In the genomic region with DNA sequence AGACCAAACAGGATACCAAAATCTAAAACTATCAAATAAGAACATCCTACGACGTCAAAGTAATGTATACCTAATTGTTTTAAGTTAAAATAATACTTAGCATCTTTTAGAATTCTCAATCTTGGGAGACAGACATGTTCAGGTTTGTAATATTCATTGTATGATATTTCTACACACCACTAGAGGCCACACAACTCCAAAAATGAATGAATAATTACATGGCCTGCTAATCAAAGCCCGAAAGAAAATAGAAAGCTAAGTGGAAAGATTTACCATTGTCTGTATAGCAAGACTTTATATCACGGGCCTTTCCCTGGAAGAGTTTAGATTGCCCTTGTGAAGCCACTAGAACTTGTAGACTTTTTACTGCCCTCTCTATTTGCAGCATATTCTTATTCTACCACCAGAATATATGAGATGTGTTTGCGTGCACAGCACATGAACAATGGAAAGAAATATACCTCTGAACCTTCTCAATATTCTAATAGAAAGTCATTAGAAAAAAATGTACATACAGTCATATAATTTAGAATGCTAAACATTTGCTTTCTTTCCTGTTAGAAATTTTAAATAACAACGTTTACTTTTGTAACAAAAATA, we compare ENCODE assay signal across 17 cellular contexts.
DNase-seq lines count a peak whose midpoint lies in the region; ATAC-seq, FAIRE-seq and TF ChIP-seq lines count a peak whose summit lies in the region.
"Had no signal": no experiment of that assay in that cellular context is flagged by ENCODE, and none has a peak within 500 bp of the region (broad histone marks: within the 10 kb centered on the region; RNA-seq: fewer than 3 reads in every experiment).

No MANE protein-coding gene starts in this region.

- BruUV-seq in HepG2 (replicated peaks; lab: Mats Ljungman, UMichigan) = no TSS peak

- H3K36me3 ChIP-seq in HepG2 (replicated peaks in 1 of 2; ENCODE audit: control insufficient read depth in 1 of 2, insufficient read depth in 2 of 2, low read length in 2 of 2) (no peaks in the 10 kb centered on the region), right lobe of liver (no peaks in the 10 kb centered on the region)
- no peaks in the 10 kb centered on the region for H3K36me3 ChIP-seq in CD8-positive, alpha-beta T cell (ENCODE audit: insufficient read depth, low read length)
- H3K36me3 ChIP-seq: heart left ventricle, upper lobe of left lung had no signal

- no peaks in the 10 kb centered on the region for H4K20me1 ChIP-seq in HepG2 (ENCODE audit: insufficient read depth, low read length)

- H3K4me3 ChIP-seq in HepG2 (replicated peaks in 1 of 3; ENCODE audit: insufficient read depth in 1 of 3, low read depth in 2 of 3, low read length in 3 of 3) (no peak overlapping the region), right lobe of liver (no peak overlapping the region), fibroblast of pulmonary artery (replicated peaks; ENCODE audit: low read depth, low read length) (no peak overlapping the region)
- no peak overlapping the region for H3K4me3 ChIP-seq in CD8-positive, alpha-beta T cell (ENCODE audit: low read depth, low read length)
- H3K4me3 ChIP-seq: heart left ventricle, upper lobe of left lung had no signal

- no peaks in the 10 kb centered on the region for H3K9me3 ChIP-seq in HepG2 (ENCODE audit: low read length)
- H3K9me3 ChIP-seq in right lobe of liver = no peaks in the 10 kb centered on the region
- no peaks in the 10 kb centered on the region for H3K9me3 ChIP-seq in CD8-positive, alpha-beta T cell (ENCODE audit: low read length)
- H3K9me3 ChIP-seq: heart left ventricle, upper lobe of left lung had no signal

- CTCF ChIA-PET in HepG2 (lab: Yijun Ruan, JAX; ENCODE audit: low intra/inter-chr PET ratio, low total read pairs) = no interaction called here
- CTCF ChIA-PET in CD8-positive, alpha-beta T cell (lab: Charles Lee) = no interaction called here

- no peaks in the 10 kb centered on the region for H3K4me1 Mint-ChIP-seq in activated T-cell treated with anti-CD3 and anti-CD28 coated beads, Interleukin-2, amount 50 U/mL, for 4 hours (ENCODE audit: low read depth)
- H3K4me1 Mint-ChIP-seq in CD8-positive, alpha-beta T cell (ENCODE audit: low read depth) = no peaks in the 10 kb centered on the region
- no peaks in the 10 kb centered on the region for H3K4me1 Mint-ChIP-seq in immature natural killer cell

- TF ChIP-seq EP300 in HepG2 (IDR thresholded peaks at IDR 0.05; ENCODE audit: low read depth in 2 of 2, low read length in 2 of 2) (no peak), HepG2 (CRISPR knock-in tag; IDR thresholded peaks at IDR 0.05; ENCODE audit: borderline replicate concordance) (no peak)

- H3K4me1 ChIP-seq in HepG2 (ENCODE audit: insufficient read depth, low read length) (no peaks in the 10 kb centered on the region), right lobe of liver (no peaks in the 10 kb centered on the region)
- H3K4me1 ChIP-seq in CD8-positive, alpha-beta T cell (ENCODE audit: insufficient read depth, low read length) = no peaks in the 10 kb centered on the region
- H3K4me1 ChIP-seq: heart left ventricle, upper lobe of left lung had no signal

- no peak for TF ChIP-seq POLR2A in HepG2 (IDR thresholded peaks at IDR 0.05; ENCODE audit: insufficient read depth in 1 of 2, low read depth in 2 of 2, low read length in 2 of 2)
- no peak for TF ChIP-seq POLR2A in right lobe of liver (IDR thresholded peaks at IDR 0.05)

- TF ChIP-seq RAD21 in HepG2 (CRISPR knock-in tag; IDR thresholded peaks at IDR 0.05) = no peak

- no peak overlapping the region for H3K9ac ChIP-seq in HepG2 (ENCODE audit: insufficient read depth, low read depth, low read length)

- 9% methylated on average over 6 of the region's 6 CpGs for WGBS in HepG2 (ENCODE audit: low lambda C conversion rate)
- WGBS in right lobe of liver (ENCODE audit: insufficient coverage, low coverage, low lambda C conversion rate, missing lambda C conversion rate) = 45% methylated on average over 6 of the region's 6 CpGs

- no peaks in the 10 kb centered on the region for H3K9me3 Mint-ChIP-seq in activated T-cell treated with anti-CD3 and anti-CD28 coated beads, Interleukin-2, amount 50 U/mL, for 4 hours
- H3K9me3 Mint-ChIP-seq in CD8-positive, alpha-beta T cell = peaks cover 8% of the 10 kb centered on the region
- peaks cover 0 to 30% (median 6%) of the 10 kb centered on the region in 6 donors for H3K9me3 Mint-ChIP-seq in immature natural killer cell

- H3K4me2 ChIP-seq in HepG2 (ENCODE audit: low read depth, low read length) = no peak overlapping the region

- ATAC-seq in HepG2 (no peak), right lobe of liver (no peak)
- no peak for ATAC-seq in activated T-cell treated with anti-CD3 and anti-CD28 coated beads, Interleukin-2, amount 50 U/mL, for 4 hours
- no peak for ATAC-seq in CD8-positive, alpha-beta T cell
- ATAC-seq: heart left ventricle, left colon had no signal

- H3K27me3 Mint-ChIP-seq in activated T-cell treated with anti-CD3 and anti-CD28 coated beads, Interleukin-2, amount 50 U/mL, for 4 hours (ENCODE audit: low read depth) = no peaks in the 10 kb centered on the region
- no peaks in the 10 kb centered on the region for H3K27me3 Mint-ChIP-seq in CD8-positive, alpha-beta T cell (ENCODE audit: low read depth)
- no peaks in the 10 kb centered on the region for H3K27me3 Mint-ChIP-seq in immature natural killer cell (ENCODE audit: low read depth in 3 of 3)

- in situ Hi-C loops in HepG2 (cut with HindIII; ENCODE audit: extremely low pct_ligation_motif_present, low pct_unique_long_range_greater_than_20kb) = no loop called here

- POLR2A ChIA-PET in HepG2 (lab: Yijun Ruan, JAX) = no interaction called here
- POLR2A ChIA-PET in CD8-positive, alpha-beta T cell (lab: Charles Lee) = no interaction called here

- no peaks in the 10 kb centered on the region for H3K36me3 Mint-ChIP-seq in activated T-cell treated with anti-CD3 and anti-CD28 coated beads, Interleukin-2, amount 50 U/mL, for 4 hours (ENCODE audit: insufficient read depth)
- no peaks in the 10 kb centered on the region for H3K36me3 Mint-ChIP-seq in CD8-positive, alpha-beta T cell
- no peaks in the 10 kb centered on the region for H3K36me3 Mint-ChIP-seq in immature natural killer cell

- no peak for DNase-seq in HepG2 (ENCODE audit: low spot score)
- DNase-seq in right lobe of liver = no peak
- peak; percentile 10 for DNase-seq in RPMI8226
- DNase-seq in fibroblast of pulmonary artery (ENCODE audit: low read depth) = peak; percentile 0
- DNase-seq in activated T-cell treated with anti-CD3 and anti-CD28 coated beads, Interleukin-2, amount 50 U/mL, for 4 hours = no peak
- no peak for DNase-seq in NCI-H2227 (lab: John Stamatoyannopoulos, UW; ENCODE audit: unreplicated experiment)
- no peak for DNase-seq in CD8-positive, alpha-beta T cell
- no peak for DNase-seq in immature natural killer cell
- DNase-seq: activated gamma-delta T cell; heart left ventricle; left colon; NCI-H2107; retina; stimulated activated CD4-positive, alpha-beta T cell treated with anti-CD3 and anti-CD28 coated beads, Interleukin-2, amount 100 ng/mL, for 48 hours; upper lobe of left lung had no signal

- no peak overlapping the region for H3K27ac Mint-ChIP-seq in CD8-positive, alpha-beta T cell
- no peak overlapping the region for H3K27ac Mint-ChIP-seq in immature natural killer cell

- FAIRE-seq in HepG2 (lab: Jason Lieb, UNC) = no peak
- FAIRE-seq: bronchial epithelial cell, endometrium had no signal

- H3K27ac ChIP-seq in HepG2 (ENCODE audit: extremely low read length, insufficient read depth, low read length) = no peak overlapping the region
- no peak overlapping the region for H3K27ac ChIP-seq in right lobe of liver
- no peak overlapping the region for H3K27ac ChIP-seq in CD8-positive, alpha-beta T cell (ENCODE audit: low read depth, low read length)
- H3K27ac ChIP-seq: heart left ventricle, upper lobe of left lung had no signal

- intact Hi-C loops in HepG2 (cut with micrococcal nuclease; ENCODE audit: unreplicated experiment) = loop anchor here (2.0 kb wide), 1 partner anchor 236 kb away; no protein-coding TSS in a partner anchor
- intact Hi-C loops in right lobe of liver (cut with DNase I) = no loop called here
- intact Hi-C loops in CD8-positive, alpha-beta T cell (cut with DNase I, micrococcal nuclease) = no loop called here

- no peaks in the 10 kb centered on the region for H3K27me3 ChIP-seq in HepG2 (ENCODE audit: control insufficient read depth in 1 of 2, insufficient read depth in 2 of 2, low read length in 2 of 2)
- H3K27me3 ChIP-seq in right lobe of liver = no peaks in the 10 kb centered on the region
- H3K27me3 ChIP-seq in CD8-positive, alpha-beta T cell (ENCODE audit: insufficient read depth, low read length) = no peaks in the 10 kb centered on the region
- H3K27me3 ChIP-seq: heart left ventricle, upper lobe of left lung had no signal

- H3K79me2 ChIP-seq in HepG2 (ENCODE audit: insufficient read depth, low read length) = no peaks in the 10 kb centered on the region

- H2AFZ ChIP-seq in HepG2 (ENCODE audit: low read length) = no peak overlapping the region

- TF ChIP-seq CTCF in HepG2 (CRISPR knock-in tag; IDR thresholded peaks at IDR 0.05) (0 out of 2 replicates have a peak, but pooled peaks have one; percentile 5), right lobe of liver (IDR thresholded peaks at IDR 0.05) (no peak), fibroblast of pulmonary artery (IDR thresholded peaks at IDR 0.05; ENCODE audit: low read length, missing control alignments) (no peak)
- TF ChIP-seq CTCF in CD8-positive, alpha-beta T cell (IDR thresholded peaks at IDR 0.05) = no peak

- H3K4me3 Mint-ChIP-seq in activated T-cell treated with anti-CD3 and anti-CD28 coated beads, Interleukin-2, amount 50 U/mL, for 4 hours = no peak overlapping the region
- no peak overlapping the region for H3K4me3 Mint-ChIP-seq in CD8-positive, alpha-beta T cell
- no peak overlapping the region for H3K4me3 Mint-ChIP-seq in immature natural killer cell

TF ChIP-seq in HepG2, 621 proteins besides CTCF, POLR2A, EP300 and RAD21:
- TF ChIP-seq SRY (CRISPR knock-in tag; IDR thresholded peaks at IDR 0.05) (no peak), STAG1 (CRISPR knock-in tag; IDR thresholded peaks at IDR 0.05) (peak; percentile 18; the same call in 1 of the 2 replicates), MTA3 (CRISPR knock-in tag; IDR thresholded peaks at IDR 0.05) (no peak), SMAD3 (CRISPR knock-in tag; IDR thresholded peaks at IDR 0.05) (no peak), FOXP1 (IDR thresholded peaks at IDR 0.05) (no peak), FOXP1 (CRISPR knock-in tag; IDR thresholded peaks at IDR 0.05) (no peak)

Comparison
In these comparisons a context has a peak if more than half of its experiments do, and no peak if none do; other contexts are left out.
1. DNase-seq: peak in RPMI8226 (single experiment) and fibroblast of pulmonary artery (single experiment); none in HepG2 (single experiment), right lobe of liver (0 of 3), activated T-cell treated with anti-CD3 and anti-CD28 coated beads, Interleukin-2, amount 50 U/mL, for 4 hours (single experiment), NCI-H2227 (single experiment), CD8-positive, alpha-beta T cell (0 of 7) and immature natural killer cell (0 of 3).